In genomic region chr2:127106457-127106997, GRCh38 we compare ENCODE assay signal across 8 cellular contexts. TPM values are rescaled to one million over a fixed set of nuclear protein-coding genes. Genes with fewer than 3 reads are reported as not detected.
DNase-seq lines count a peak whose midpoint lies in the region; ATAC-seq and TF ChIP-seq lines count a peak whose summit lies in the region.

No MANE protein-coding gene starts in this region.

- peaks cover 0 to 61% (median 31%) of the 10 kb centered on the region in 3 donors for H3K4me1 ChIP-seq in esophagus squamous epithelium

- no peaks in the 10 kb centered on the region for H3K36me3 ChIP-seq in esophagus squamous epithelium

- no peaks in the 10 kb centered on the region for H3K36me3 Mint-ChIP-seq in T-helper 17 cell (ENCODE audit: low read depth)
- H3K36me3 Mint-ChIP-seq in natural killer cell treated with Interleukin-12 subunit alpha and Interleukin-12 subunit beta and Interleukin-15 and Interleukin-18, amount 100 ng/mL, for 72 hours = no peaks in the 10 kb centered on the region

- H3K27ac Mint-ChIP-seq in T-helper 17 cell = no peak overlapping the region
- no peak overlapping the region for H3K27ac Mint-ChIP-seq in natural killer cell treated with Interleukin-12 subunit alpha and Interleukin-12 subunit beta and Interleukin-15 and Interleukin-18, amount 100 ng/mL, for 72 hours

- ATAC-seq in HG03039 (IDR thresholded peaks at IDR 0.05; ENCODE audit: unreplicated experiment) = peak; percentile 20
- ATAC-seq in T-helper 17 cell = peak; percentile 22
- peak; percentile 1 to 4 for ATAC-seq in natural killer cell treated with Interleukin-12 subunit alpha and Interleukin-12 subunit beta and Interleukin-15 and Interleukin-18, amount 100 ng/mL, for 72 hours
- ATAC-seq in GM21360 (IDR thresholded peaks at IDR 0.05; ENCODE audit: unreplicated experiment) = no peak

- 0% methylated on average over 2 of the region's 45 CpGs; no CpG with 5 or more reads in 1 of the 2 donors for WGBS in esophagus squamous epithelium, 2 donors

- no peak for TF ChIP-seq POLR2A in esophagus squamous epithelium (IDR thresholded peaks at IDR 0.05)

- H3K4me1 Mint-ChIP-seq in T-helper 17 cell = peaks cover 10% of the 10 kb centered on the region
- H3K4me1 Mint-ChIP-seq in natural killer cell treated with Interleukin-12 subunit alpha and Interleukin-12 subunit beta and Interleukin-15 and Interleukin-18, amount 100 ng/mL, for 72 hours (ENCODE audit: low read depth in 2 of 2) = peaks cover 3 to 6% of the 10 kb centered on the region in 2 donors

- H3K4me3 ChIP-seq in esophagus squamous epithelium = peak overlapping the region; percentile 57 to 91 (median 76)

- DNase-seq in activated T-cell treated with anti-CD3 and anti-CD28 coated beads for 24 hours (ENCODE audit: low read depth) (peak; percentile 2), activated T-cell treated with anti-CD3 and anti-CD28 coated beads for 4 hours (no peak), T-helper 17 cell (no peak), esophagus squamous epithelium (lab: John Stamatoyannopoulos, UW) (no peak), dedifferentiated amniotic fluid mesenchymal stem cell (ENCODE audit: extremely low spot score) (no peak)
- DNase-seq in natural killer cell treated with Interleukin-12 subunit alpha and Interleukin-12 subunit beta and Interleukin-15 and Interleukin-18, amount 100 ng/mL, for 72 hours (ENCODE audit: low spot score) = no peak

- no peaks in the 10 kb centered on the region for H3K9me3 Mint-ChIP-seq in natural killer cell treated with Interleukin-12 subunit alpha and Interleukin-12 subunit beta and Interleukin-15 and Interleukin-18, amount 100 ng/mL, for 72 hours

- peak overlapping the region; percentile 92 for H3K4me3 Mint-ChIP-seq in T-helper 17 cell
- peak overlapping the region; percentile 92 for H3K4me3 Mint-ChIP-seq in natural killer cell treated with Interleukin-12 subunit alpha and Interleukin-12 subunit beta and Interleukin-15 and Interleukin-18, amount 100 ng/mL, for 72 hours

- no peaks in the 10 kb centered on the region for H3K9me3 ChIP-seq in T-helper 17 cell (ENCODE audit: control insufficient read depth, low read length, poor library complexity, severe bottlenecking)
- H3K9me3 ChIP-seq in esophagus squamous epithelium = no peaks in the 10 kb centered on the region

- TF ChIP-seq CTCF in esophagus squamous epithelium (IDR thresholded peaks at IDR 0.05) = no peak

- H3K27ac ChIP-seq in esophagus squamous epithelium = peak overlapping the region; percentile 74 to 90 (median 81)

- intact Hi-C loops in esophagus squamous epithelium (cut with DNase I) = no loop called here

- peaks cover 10% of the 10 kb centered on the region for H3K27me3 Mint-ChIP-seq in T-helper 17 cell
- peaks cover 6 to 7% of the 10 kb centered on the region in 2 donors for H3K27me3 Mint-ChIP-seq in natural killer cell treated with Interleukin-12 subunit alpha and Interleukin-12 subunit beta and Interleukin-15 and Interleukin-18, amount 100 ng/mL, for 72 hours

- H3K27me3 ChIP-seq in esophagus squamous epithelium = peaks cover 0 to 14% (median 0%) of the 10 kb centered on the region in 4 donors

RNA-seq across cellular contexts. Expression of gene BIN1, which starts 0.4 kb away (rescaled TPM):
- total RNA-seq in T-helper 17 cell (100 to 1,000 TPM; 132 to 133 TPM), esophagus squamous epithelium (10 to 100 TPM; 10.8 to 23.3 (median 15.5) TPM)
- 10 to 100 TPM; 18.0 to 35.9 TPM for total RNA-seq in natural killer cell treated with Interleukin-12 subunit alpha and Interleukin-12 subunit beta and Interleukin-15 and Interleukin-18, amount 100 ng/mL, for 72 hours
